20 cellular contexts compared by ENCODE assay signal in genomic region chr18:36752929-36753865, GRCh38.
DNase-seq lines count a peak whose midpoint lies in the region; ATAC-seq and TF ChIP-seq lines count a peak whose summit lies in the region.
"Had no signal": no experiment of that assay in that cellular context is flagged by ENCODE, and none has a peak within 500 bp of the region (broad histone marks: within the 10 kb centered on the region; RNA-seq: fewer than 3 reads in every experiment).

No MANE protein-coding gene starts in this region.

- peaks cover 0 to 40% (median 13%) of the 10 kb centered on the region in 9 donors for H3K4me1 ChIP-seq in heart right ventricle
- H3K4me1 ChIP-seq in tibial artery: peaks cover 0 to 23% (median 7%) of the 10 kb centered on the region in 4 donors
- H3K4me1 ChIP-seq in naive thymus-derived CD4-positive, alpha-beta T cell (ENCODE audit: control insufficient read depth in 2 of 2, insufficient read depth in 2 of 2, low read length in 2 of 2): no peaks in the 10 kb centered on the region

- ATAC-seq in Right ventricle myocardium inferior (peak; percentile 40), heart right ventricle (peak in 4 of 8 donors; percentile 39 to 61 (median 44))
- ATAC-seq in naive thymus-derived CD4-positive, alpha-beta T cell: no peak
- ATAC-seq: activated CD8-positive, alpha-beta T cell treated with anti-CD3 and anti-CD28 coated beads for 36 hours; stimulated activated memory B cell treated with anti-CD40 and anti-IgM and Interleukin-4, amounts not matched to agents 10 μg/mL and 1 μg/mL and 100 μg/mL, for 72 hours had no signal

- 31 to 40% methylated on average over 3 of the region's 3 CpGs for WGBS in heart right ventricle, 2 donors

- intact Hi-C loops in Right ventricle myocardium inferior (cut with DNase I): no loop called here
- intact Hi-C loops in cardiac septum (cut with DNase I): no loop called here
- intact Hi-C loops in heart right ventricle (cut with DNase I): loop anchor here in 3 of 10 donors (10.0 kb wide), 1 partner anchor 58 kb away; no protein-coding TSS in a partner anchor
- intact Hi-C loops in tibial artery (cut with DNase I; ENCODE audit: low total_unique reads): loop anchor here (10.0 kb wide), 1 partner anchor 58 kb away; no protein-coding TSS in a partner anchor
- intact Hi-C loops in naive thymus-derived CD4-positive, alpha-beta T cell (cut with micrococcal nuclease): no loop called here

- no peak overlapping the region for H3K4me3 Mint-ChIP-seq in naive thymus-derived CD4-positive, alpha-beta T cell
- H3K4me3 Mint-ChIP-seq: activated B cell treated with CpG ODN at 0.5 μM for 24 hours; activated CD8-positive, alpha-beta T cell treated with anti-CD3 and anti-CD28 coated beads for 36 hours; activated naive CD8-positive, alpha-beta T cell treated with anti-CD3 and anti-CD28 coated beads for 36 hours; CD4-positive, alpha-beta memory T cell; stimulated activated memory B cell treated with anti-CD40 and anti-IgM and Interleukin-4, amounts not matched to agents 10 μg/mL and 1 μg/mL and 100 μg/mL, for 72 hours had no signal

- peak overlapping the region in 6 of 10 donors; percentile 26 to 74 (median 56) for H3K27ac ChIP-seq in heart right ventricle
- H3K27ac ChIP-seq in tibial artery: peak overlapping the region; percentile 2 to 40
- no peak overlapping the region for H3K27ac ChIP-seq in naive thymus-derived CD4-positive, alpha-beta T cell (ENCODE audit: low read depth, low read length)
- H3K27ac ChIP-seq: hepatocyte, tibial nerve had no signal

- H3K4me3 ChIP-seq in astrocyte of the cerebellum (ENCODE audit: low read depth, low read length) (no peak overlapping the region), heart right ventricle (no peak overlapping the region), tibial artery (no peak overlapping the region)
- H3K4me3 ChIP-seq in naive thymus-derived CD4-positive, alpha-beta T cell (ENCODE audit: low read length): no peak overlapping the region
- H3K4me3 ChIP-seq: hepatocyte, tibial nerve had no signal

- no peak overlapping the region for H3K27ac Mint-ChIP-seq in naive thymus-derived CD4-positive, alpha-beta T cell
- H3K27ac Mint-ChIP-seq: activated B cell treated with CpG ODN at 0.5 μM for 24 hours; activated CD8-positive, alpha-beta T cell treated with anti-CD3 and anti-CD28 coated beads for 36 hours; activated naive CD8-positive, alpha-beta T cell treated with anti-CD3 and anti-CD28 coated beads for 36 hours; CD4-positive, alpha-beta memory T cell; stimulated activated memory B cell treated with anti-CD40 and anti-IgM and Interleukin-4, amounts not matched to agents 10 μg/mL and 1 μg/mL and 100 μg/mL, for 72 hours had no signal

- DNase-seq in Right ventricle myocardium inferior (ENCODE audit: missing footprints) (no peak), cardiac septum (ENCODE audit: low spot score) (no peak), astrocyte of the cerebellum (ENCODE audit: low read depth) (peak; percentile 59), heart right ventricle (no peak), tibial artery (no peak), medulla oblongata (ENCODE audit: extremely low spot score) (no peak), SKM-1 treated with dmso at 0.1 percent for 144 hours (lab: John Stamatoyannopoulos, UW; ENCODE audit: unreplicated experiment) (no peak)
- DNase-seq in naive thymus-derived CD4-positive, alpha-beta T cell: no peak
- DNase-seq: activated B cell treated with CpG ODN at 0.5 μM for 24 hours; activated CD8-positive, alpha-beta T cell treated with anti-CD3 and anti-CD28 coated beads for 36 hours; activated naive CD8-positive, alpha-beta T cell treated with anti-CD3 and anti-CD28 coated beads for 36 hours; activated T-cell treated with anti-CD3 and anti-CD28 coated beads, Interleukin-2, amount 50 U/mL, for 48 hours; CD4-positive, alpha-beta memory T cell; DMS79 treated with DMSO at 0.1 percent for 48 hours; mesenchymal stem cell; NCI-H1436 treated with DMSO at 0.1 percent for 48 hours; NCI-H2227 treated with DMSO at 0.1 percent for 48 hours had no signal

- in situ Hi-C loops in astrocyte of the cerebellum (cut with HindIII; ENCODE audit: low sequenced_read_pairs): no loop called here

- TF ChIP-seq CTCF in astrocyte of the cerebellum (IDR thresholded peaks at IDR 0.05; ENCODE audit: low read depth, low read length, missing control alignments) (peak; percentile 33), heart right ventricle (IDR thresholded peaks at IDR 0.05) (no peak), tibial artery (IDR thresholded peaks at IDR 0.05) (no peak)

- H3K27me3 Mint-ChIP-seq in naive thymus-derived CD4-positive, alpha-beta T cell: peaks cover 5 to 24% (median 18%) of the 10 kb centered on the region in 5 donors
- H3K27me3 Mint-ChIP-seq: stimulated activated memory B cell treated with anti-CD40 and anti-IgM and Interleukin-4, amounts not matched to agents 10 μg/mL and 1 μg/mL and 100 μg/mL, for 72 hours had no signal

- POLR2A ChIA-PET in naive thymus-derived CD4-positive, alpha-beta T cell (lab: Charles Lee): no interaction called here

- H3K36me3 ChIP-seq in heart right ventricle: no peaks in the 10 kb centered on the region
- H3K36me3 ChIP-seq in tibial artery: no peaks in the 10 kb centered on the region
- no peaks in the 10 kb centered on the region for H3K36me3 ChIP-seq in naive thymus-derived CD4-positive, alpha-beta T cell (ENCODE audit: control insufficient read depth in 2 of 3, insufficient read depth in 3 of 3, low read length in 3 of 3)

- CTCF ChIA-PET in naive thymus-derived CD4-positive, alpha-beta T cell (lab: Charles Lee): no interaction called here

- no peaks in the 10 kb centered on the region for H3K4me1 Mint-ChIP-seq in naive thymus-derived CD4-positive, alpha-beta T cell
- H3K4me1 Mint-ChIP-seq: activated B cell treated with CpG ODN at 0.5 μM for 24 hours; activated naive CD8-positive, alpha-beta T cell treated with anti-CD3 and anti-CD28 coated beads for 36 hours; CD4-positive, alpha-beta memory T cell; stimulated activated memory B cell treated with anti-CD40 and anti-IgM and Interleukin-4, amounts not matched to agents 10 μg/mL and 1 μg/mL and 100 μg/mL, for 72 hours had no signal

- peaks cover 0 to 2% (median 0%) of the 10 kb centered on the region in 11 donors for H3K9me3 Mint-ChIP-seq in naive thymus-derived CD4-positive, alpha-beta T cell
- H3K9me3 Mint-ChIP-seq: activated CD8-positive, alpha-beta T cell treated with anti-CD3 and anti-CD28 coated beads for 36 hours; activated naive CD8-positive, alpha-beta T cell treated with anti-CD3 and anti-CD28 coated beads for 36 hours had no signal

- H3K9me3 ChIP-seq in heart right ventricle: no peaks in the 10 kb centered on the region
- no peaks in the 10 kb centered on the region for H3K9me3 ChIP-seq in tibial artery
- no peaks in the 10 kb centered on the region for H3K9me3 ChIP-seq in naive thymus-derived CD4-positive, alpha-beta T cell (ENCODE audit: control insufficient read depth in 2 of 3, low read length in 3 of 3)

- H3K36me3 Mint-ChIP-seq in naive thymus-derived CD4-positive, alpha-beta T cell: no peaks in the 10 kb centered on the region
- H3K36me3 Mint-ChIP-seq: activated naive CD8-positive, alpha-beta T cell treated with anti-CD3 and anti-CD28 coated beads for 36 hours; CD4-positive, alpha-beta memory T cell; stimulated activated memory B cell treated with anti-CD40 and anti-IgM and Interleukin-4, amounts not matched to agents 10 μg/mL and 1 μg/mL and 100 μg/mL, for 72 hours had no signal

- H3K27me3 ChIP-seq in heart right ventricle (no peaks in the 10 kb centered on the region), tibial artery (no peaks in the 10 kb centered on the region)
- H3K27me3 ChIP-seq in naive thymus-derived CD4-positive, alpha-beta T cell (ENCODE audit: control insufficient read depth in 2 of 2, insufficient read depth in 2 of 2, low read length in 2 of 2): no peaks in the 10 kb centered on the region
- H3K27me3 ChIP-seq: hepatocyte, tibial nerve had no signal
